27 cellular contexts compared by ENCODE assay signal in the genomic region with DNA sequence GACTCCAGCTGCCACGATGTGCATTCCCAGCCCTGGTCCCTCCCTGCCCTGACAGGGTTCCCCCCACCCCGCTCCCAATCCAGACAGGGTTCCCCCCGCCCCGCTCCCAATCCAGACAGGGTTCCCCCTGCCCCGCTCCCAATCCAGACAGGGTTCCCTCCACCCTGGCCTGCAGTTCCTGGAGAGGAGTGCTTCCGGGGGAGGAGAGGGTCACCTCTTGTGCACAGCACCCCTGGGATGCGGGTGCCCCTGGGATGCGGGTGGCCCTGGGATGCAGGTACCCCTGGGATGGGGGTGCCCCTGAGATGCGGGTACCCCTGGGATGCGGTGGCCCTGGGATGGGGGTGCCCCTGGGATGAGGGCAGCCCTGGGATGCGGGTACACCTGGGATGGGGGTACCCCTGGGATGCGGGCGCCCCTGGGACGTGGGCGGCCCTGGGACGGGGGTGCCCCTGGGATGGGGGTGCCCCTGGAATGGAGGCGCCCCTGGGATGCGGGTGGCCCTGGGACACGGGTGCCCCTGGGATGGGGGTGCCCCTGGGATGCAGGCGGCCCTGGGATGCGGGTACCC. TPM values are rescaled to one million over a fixed set of nuclear protein-coding genes. Genes with fewer than 3 reads are reported as not detected.
DNase-seq lines count a peak whose midpoint lies in the region; ATAC-seq and TF ChIP-seq lines count a peak whose summit lies in the region.
"Had no signal": no experiment of that assay in that cellular context is flagged by ENCODE, and none has a peak within 500 bp of the region (broad histone marks: within the 10 kb centered on the region; RNA-seq: fewer than 3 reads in every experiment).

No MANE protein-coding gene starts in this region.

- H3K4me1 ChIP-seq in right atrium auricular region, result no peaks in the 10 kb centered on the region
- H3K4me1 ChIP-seq in neuronal stem cell (ENCODE audit: control insufficient read depth in 2 of 2, insufficient read depth in 1 of 2, low read depth in 1 of 2, low read length in 2 of 2), result peaks cover 8 to 9% of the 10 kb centered on the region in 2 donors
- H3K4me1 ChIP-seq: esophagus muscularis mucosa, HAP-1 had no signal

- no peak overlapping the region for H3K9ac ChIP-seq in neuronal stem cell (ENCODE audit: low read depth, low read length, poor library complexity)
- H3K9ac ChIP-seq: BLaER1, KMS-11, SK-N-SH had no signal

- no peaks in the 10 kb centered on the region for H3K79me1 ChIP-seq in neuronal stem cell (ENCODE audit: low read depth, low read length)

- no peak overlapping the region for H2BK120ac ChIP-seq in neuronal stem cell (ENCODE audit: low read depth, low read length)

- H3K27me3 ChIP-seq in right atrium auricular region, result no peaks in the 10 kb centered on the region
- peaks cover 0 to 22% (median 0%) of the 10 kb centered on the region in 3 experiments for H3K27me3 ChIP-seq in neuronal stem cell (ENCODE audit: control insufficient read depth in 3 of 3, insufficient read depth in 3 of 3, low read depth in 1 of 3, low read length in 3 of 3)
- H3K27me3 ChIP-seq: BLaER1, thyroid gland had no signal

- H2BK15ac ChIP-seq in neuronal stem cell (ENCODE audit: low read length), result no peak overlapping the region

- H3K27me3 Mint-ChIP-seq in chondrocyte (ENCODE audit: low read depth), result peaks cover 10% of the 10 kb centered on the region
- peaks cover 6% of the 10 kb centered on the region for H3K27me3 Mint-ChIP-seq in type B pancreatic cell
- H3K27me3 Mint-ChIP-seq: activated CD8-positive, alpha-beta T cell treated with anti-CD3 and anti-CD28 coated beads for 36 hours; activated naive CD8-positive, alpha-beta T cell treated with anti-CD3 and anti-CD28 coated beads, Interleukin-2, amount 50 U/mL, for 24 hours had no signal

- H3K9me3 Mint-ChIP-seq in chondrocyte (ENCODE audit: low read depth) (peaks cover 13% of the 10 kb centered on the region), type B pancreatic cell (no peaks in the 10 kb centered on the region)
- H3K9me3 Mint-ChIP-seq: activated naive CD8-positive, alpha-beta T cell treated with anti-CD3 and anti-CD28 coated beads, Interleukin-2, amount 50 U/mL, for 24 hours had no signal

- no peak overlapping the region for H3K14ac ChIP-seq in neuronal stem cell (ENCODE audit: low read length)

- no peak overlapping the region for H2BK12ac ChIP-seq in neuronal stem cell (ENCODE audit: low read length)

- H3K36me3 ChIP-seq in right atrium auricular region, result no peaks in the 10 kb centered on the region
- H3K36me3 ChIP-seq in neuronal stem cell (replicated peaks in 1 of 2; ENCODE audit: control insufficient read depth in 2 of 2, insufficient read depth in 2 of 2, low read length in 2 of 2), result no peaks in the 10 kb centered on the region
- H3K36me3 ChIP-seq: BLaER1, esophagus muscularis mucosa, HAP-1, MG63, thyroid gland had no signal

- H3K4ac ChIP-seq in neuronal stem cell (ENCODE audit: low read length), result no peak overlapping the region

- H2AFZ ChIP-seq in neuronal stem cell (ENCODE audit: low read length), result no peak overlapping the region

- DNase-seq in cardiac septum (ENCODE audit: low spot score) (peak; percentile 62), right atrium auricular region (ENCODE audit: low spot score) (no peak), chondrocyte (ENCODE audit: low spot score) (peak; percentile 64), neuronal stem cell (ENCODE audit: low spot score) (no peak), type B pancreatic cell (ENCODE audit: extremely low spot score, unreplicated experiment) (peak; percentile 64), ACHN (no peak)
- DNase-seq: activated CD4-positive, CD25-positive, alpha-beta regulatory T cell; activated CD8-positive, alpha-beta T cell treated with anti-CD3 and anti-CD28 coated beads for 36 hours; activated naive CD4-positive, alpha-beta T cell; activated naive CD8-positive, alpha-beta T cell treated with anti-CD3 and anti-CD28 coated beads, Interleukin-2, amount 50 U/mL, for 24 hours; caudate nucleus; EL; foreskin fibroblast; MG63; midbrain; naive B cell; NCI-H1930; occipital lobe; stimulated activated naive CD4-positive, alpha-beta T cell treated with Interleukin-2 at 50 U/mL for 16 hours had no signal

- H3K23ac ChIP-seq in neuronal stem cell (ENCODE audit: low read depth, low read length, poor library complexity), result no peak overlapping the region

- H3K9me3 ChIP-seq in right atrium auricular region, result peaks cover 0 to 3% of the 10 kb centered on the region in 2 donors
- peaks cover 2% of the 10 kb centered on the region in 2 donors for H3K9me3 ChIP-seq in neuronal stem cell (replicated peaks in 1 of 2; ENCODE audit: control insufficient read depth in 2 of 2, insufficient read depth in 1 of 2, low read depth in 1 of 2, low read length in 2 of 2)
- H3K9me3 ChIP-seq: esophagus muscularis mucosa, HAP-1, SK-N-SH, thyroid gland had no signal

- no peak overlapping the region for H3K4me2 ChIP-seq in neuronal stem cell (ENCODE audit: insufficient read depth, low read length, poor library complexity, severe bottlenecking)
- H3K4me2 ChIP-seq: BLaER1, KMS-11, SK-N-SH had no signal

- no peak overlapping the region for H2BK5ac ChIP-seq in neuronal stem cell (ENCODE audit: low read length)

- H3K4me1 Mint-ChIP-seq in chondrocyte (ENCODE audit: low read depth) (no peaks in the 10 kb centered on the region), type B pancreatic cell (ENCODE audit: unreplicated experiment) (no peaks in the 10 kb centered on the region)
- H3K4me1 Mint-ChIP-seq: activated naive CD8-positive, alpha-beta T cell treated with anti-CD3 and anti-CD28 coated beads, Interleukin-2, amount 50 U/mL, for 24 hours had no signal

- H3K36me3 Mint-ChIP-seq in chondrocyte (ENCODE audit: low read depth) (peaks cover 1% of the 10 kb centered on the region), type B pancreatic cell (no peaks in the 10 kb centered on the region)

- no peak overlapping the region for H4K8ac ChIP-seq in neuronal stem cell (ENCODE audit: low read depth, low read length)

- H3K4me3 ChIP-seq in right atrium auricular region, result no peak overlapping the region
- H3K4me3 ChIP-seq in neuronal stem cell (ENCODE audit: low read length in 2 of 2), result no peak overlapping the region
- H3K4me3 ChIP-seq: BLaER1, esophagus muscularis mucosa, HAP-1, MG63, thyroid gland had no signal

- H4K91ac ChIP-seq in neuronal stem cell (ENCODE audit: low read depth, low read length, poor library complexity), result no peak overlapping the region

- H3K27ac ChIP-seq in right atrium auricular region, result no peak overlapping the region
- H3K27ac ChIP-seq in neuronal stem cell (replicated peaks; ENCODE audit: low read length), result no peak overlapping the region
- H3K27ac ChIP-seq: BLaER1, esophagus muscularis mucosa, KMS-11, thyroid gland had no signal

- TF ChIP-seq CTCF in right atrium auricular region (IDR thresholded peaks at IDR 0.05) (no peak), chondrocyte (IDR thresholded peaks at IDR 0.05) (no peak), type B pancreatic cell (conservative IDR thresholded peaks at IDR 0.05) (no peak)

- no peak overlapping the region for H3K18ac ChIP-seq in neuronal stem cell (ENCODE audit: low read length)

- no CpG with 5 or more reads among the region's 21 CpGs for WGBS in neuronal stem cell (ENCODE audit: extremely low coverage in 2 of 2, insufficient read length in 2 of 2, insufficient replicate concordance in 1 of 2), 2 donors

- intact Hi-C loops in cardiac septum (cut with DNase I), result no loop called here

- no peak for ATAC-seq in HG02588 (IDR thresholded peaks at IDR 0.05; ENCODE audit: unreplicated experiment)
- ATAC-seq: activated CD8-positive, alpha-beta T cell treated with anti-CD3 and anti-CD28 coated beads for 36 hours; activated naive CD8-positive, alpha-beta T cell treated with anti-CD3 and anti-CD28 coated beads, Interleukin-2, amount 50 U/mL, for 24 hours had no signal

- H2AK5ac ChIP-seq in neuronal stem cell (ENCODE audit: low read depth, low read length), result peak overlapping the region; percentile 41

- H3K27ac Mint-ChIP-seq in chondrocyte (ENCODE audit: unreplicated experiment) (no peak overlapping the region), type B pancreatic cell (no peak overlapping the region)
- H3K27ac Mint-ChIP-seq: activated CD8-positive, alpha-beta T cell treated with anti-CD3 and anti-CD28 coated beads for 36 hours; activated naive CD8-positive, alpha-beta T cell treated with anti-CD3 and anti-CD28 coated beads, Interleukin-2, amount 50 U/mL, for 24 hours; dendritic cell treated with granulocyte-macrophage colony-stimulating factor and Interleukin-4, amounts not matched to agents 40 ng/mL and 50 ng/mL, for 4 days; naive B cell had no signal

- no peak overlapping the region for H3K4me3 Mint-ChIP-seq in chondrocyte (ENCODE audit: unreplicated experiment)
- H3K4me3 Mint-ChIP-seq in type B pancreatic cell, result no peak overlapping the region
- H3K4me3 Mint-ChIP-seq: activated CD8-positive, alpha-beta T cell treated with anti-CD3 and anti-CD28 coated beads for 36 hours; activated naive CD8-positive, alpha-beta T cell treated with anti-CD3 and anti-CD28 coated beads, Interleukin-2, amount 50 U/mL, for 24 hours; dendritic cell treated with granulocyte-macrophage colony-stimulating factor and Interleukin-4, amounts not matched to agents 40 ng/mL and 50 ng/mL, for 4 days; naive B cell had no signal

- in situ Hi-C loops in ACHN (cut with HindIII; ENCODE audit: low pct_ligation_motif_present, low pct_unique_long_range_greater_than_20kb, low sequenced_read_pairs), result no loop called here

RNA-seq across cellular contexts. Expression of gene SLC19A1, which starts 36.7 kb away (rescaled TPM):
- total RNA-seq in cardiac septum, result 2.7 TPM
- total RNA-seq in right atrium auricular region, result 1 to 10 TPM; 2.2 to 5.3 TPM
- total RNA-seq in chondrocyte, result 6.5 to 12.7 TPM (median 7.8 TPM) in 3 replicates
- 16.6 TPM for polyA plus RNA-seq in neuronal stem cell (2013, experiment 1 of 2)
- polyA plus RNA-seq in neuronal stem cell (2013, experiment 2 of 2), result 16.2 TPM
- 10.6 and 28.2 TPM in 2 replicates for total RNA-seq in type B pancreatic cell (ENCODE audit: low replicate concordance)

Comparison
In these comparisons a context has a peak if more than half of its experiments do, and no peak if none do; other contexts are left out.
1. DNase-seq: peak in cardiac septum (single experiment), chondrocyte (single experiment) and type B pancreatic cell (single experiment); none in right atrium auricular region (single experiment), neuronal stem cell (single experiment) and ACHN (single experiment).